ENCODE assay signal across 9 cellular contexts in genomic region chr17:49315974-49316570, GRCh38. TPM values are rescaled to one million over a fixed set of nuclear protein-coding genes. Genes with fewer than 3 reads are reported as not detected.
DNase-seq lines count a peak whose midpoint lies in the region; ATAC-seq and TF ChIP-seq lines count a peak whose summit lies in the region.
"Had no signal": no experiment of that assay in that cellular context is flagged by ENCODE, and none has a peak within 500 bp of the region (broad histone marks: within the 10 kb centered on the region; RNA-seq: fewer than 3 reads in every experiment).

No MANE protein-coding gene starts in this region.

- peaks cover 19% of the 10 kb centered on the region for H3K36me3 Mint-ChIP-seq in activated naive CD4-positive, alpha-beta T cell treated with anti-CD3 and anti-CD28 coated beads, Interleukin-2, amount 10 ng/mL, durations not matched to agents 7 days and 5 days

- H3K27ac Mint-ChIP-seq in activated naive CD4-positive, alpha-beta T cell treated with anti-CD3 and anti-CD28 coated beads, Interleukin-2, amount 10 ng/mL, durations not matched to agents 7 days and 5 days: peak overlapping the region; percentile 82

- H3K27me3 ChIP-seq in fibroblast of lung (ENCODE audit: control insufficient read depth, insufficient read depth, low read length): no peaks in the 10 kb centered on the region
- no peaks in the 10 kb centered on the region for H3K27me3 ChIP-seq in prostate gland (replicated peaks; ENCODE audit: insufficient read depth)
- H3K27me3 ChIP-seq: Peyer's patch had no signal

- H3K4me1 Mint-ChIP-seq in activated naive CD4-positive, alpha-beta T cell treated with anti-CD3 and anti-CD28 coated beads, Interleukin-2, amount 10 ng/mL, durations not matched to agents 7 days and 5 days: peaks cover 29% of the 10 kb centered on the region

- no peaks in the 10 kb centered on the region for H3K27me3 Mint-ChIP-seq in activated naive CD4-positive, alpha-beta T cell treated with anti-CD3 and anti-CD28 coated beads, Interleukin-2, amount 10 ng/mL, durations not matched to agents 7 days and 5 days

- no peak for DNase-seq in activated naive CD4-positive, alpha-beta T cell treated with anti-CD3 and anti-CD28 coated beads, Interleukin-2, amount 10 ng/mL, durations not matched to agents 7 days and 5 days
- no peak for DNase-seq in activated naive CD4-positive, alpha-beta T cell treated with Interleukin-2 at 50 U/mL for 16 hours
- peak; percentile 43 for DNase-seq in RPMI7951 (ENCODE audit: low read depth)
- DNase-seq in fibroblast of lung (ENCODE audit: low read depth in 2 of 2): peak in 1 of 2 donors; percentile 23
- DNase-seq in superior temporal gyrus (ENCODE audit: extremely low spot score): peak; percentile 53
- DNase-seq in stimulated activated CD4-positive, alpha-beta T cell treated with anti-CD3 and anti-CD28 coated beads, Interleukin-15, amount 100 ng/mL, for 24 hours: no peak
- DNase-seq in prostate gland (ENCODE audit: low spot score): no peak

- no peaks in the 10 kb centered on the region for H3K9me3 Mint-ChIP-seq in activated naive CD4-positive, alpha-beta T cell treated with anti-CD3 and anti-CD28 coated beads, Interleukin-2, amount 10 ng/mL, durations not matched to agents 7 days and 5 days

- H3K4me3 ChIP-seq in fibroblast of lung (replicated peaks in 1 of 4; ENCODE audit: control extremely low read depth in 1 of 4, insufficient read depth in 1 of 4, low read depth in 3 of 4, low read length in 4 of 4) (peak overlapping the region in 1 of 4 experiments; percentile 6), prostate gland (no peak overlapping the region)
- H3K4me3 ChIP-seq: Peyer's patch had no signal

- no peak overlapping the region for H3K4me3 Mint-ChIP-seq in activated naive CD4-positive, alpha-beta T cell treated with anti-CD3 and anti-CD28 coated beads, Interleukin-2, amount 10 ng/mL, durations not matched to agents 7 days and 5 days

- TF ChIP-seq CTCF in fibroblast of lung (conservative IDR thresholded peaks at IDR 0.05 in 1 of 2, IDR thresholded peaks at IDR 0.05 in 1 of 2; ENCODE audit: low read depth in 1 of 2, low read length in 2 of 2): no peak
- no peak for TF ChIP-seq CTCF in prostate gland (IDR thresholded peaks at IDR 0.05)

- no peak overlapping the region for H3K9ac ChIP-seq in fibroblast of lung (ENCODE audit: insufficient read depth, low read length)

- H3K4me1 ChIP-seq in fibroblast of lung (ENCODE audit: control insufficient read depth, extremely low read depth, insufficient read depth, low read length) (peaks cover 5% of the 10 kb centered on the region), prostate gland (replicated peaks) (peaks cover 2% of the 10 kb centered on the region)

- H3K27ac ChIP-seq in fibroblast of lung (ENCODE audit: insufficient read depth, low read length) (no peak overlapping the region), prostate gland (peak overlapping the region in 1 of 2 donors; percentile 20)

- H4K20me1 ChIP-seq in fibroblast of lung (ENCODE audit: control insufficient read depth, extremely low read depth, insufficient read depth, low read length): no peaks in the 10 kb centered on the region

- intact Hi-C loops in prostate gland (cut with DNase I): loop anchor here (10.0 kb wide), 1 partner anchor 239 kb away; no protein-coding TSS in a partner anchor

- ATAC-seq in HG03565 (IDR thresholded peaks at IDR 0.05; ENCODE audit: unreplicated experiment): no peak

- H3K36me3 ChIP-seq in fibroblast of lung (ENCODE audit: control insufficient read depth, insufficient read depth, low read length) (peaks cover 2% of the 10 kb centered on the region), prostate gland (peaks cover 0 to 3% of the 10 kb centered on the region in 2 donors)

- H3K4me2 ChIP-seq in fibroblast of lung (ENCODE audit: extremely low read depth, insufficient read depth, low read length): peak overlapping the region; percentile 34

- no peaks in the 10 kb centered on the region for H3K79me2 ChIP-seq in fibroblast of lung (ENCODE audit: control insufficient read depth, insufficient read depth, low read length)

- H3K9me3 ChIP-seq in fibroblast of lung (ENCODE audit: control insufficient read depth, insufficient read depth, low read depth, low read length) (no peaks in the 10 kb centered on the region), prostate gland (no peaks in the 10 kb centered on the region)
- H3K9me3 ChIP-seq: Peyer's patch had no signal

- 57% methylated on average over 7 of the region's 7 CpGs for WGBS in prostate gland

- H2AFZ ChIP-seq in fibroblast of lung (ENCODE audit: low read length): no peak overlapping the region

- TF ChIP-seq POLR2A in prostate gland (IDR thresholded peaks at IDR 0.05): no peak

- CTCF ChIA-PET in activated naive CD4-positive, alpha-beta T cell treated with anti-CD3 and anti-CD28 coated beads, Interleukin-2, amount 10 ng/mL, durations not matched to agents 7 days and 5 days (lab: Charles Lee): interaction anchor here (0.8 to 7.1 kb wide), 15 partner anchors 13 to 380 kb away, joined by 3 to 104 read pairs (median 5); partner anchors contain the start of gene ZNF652

RNA-seq across cellular contexts. Expression of gene ZNF652, which starts 46.0 kb away (rescaled TPM):
- 10.9 and 11.4 TPM in 2 replicates for total RNA-seq in RPMI7951 (2014; rRNA removed; shearing (Covaris generic))
- 7.2 and 7.8 TPM in 2 replicates for total RNA-seq in fibroblast of lung
- polyA plus RNA-seq in fibroblast of lung: 5.3 and 10.2 TPM in 2 replicates
- 3.0 and 7.3 TPM in 2 replicates for polyA plus RNA-seq in fibroblast of lung (2012)
- 7.9 and 12.2 TPM in 2 replicates for polyA minus RNA-seq in fibroblast of lung (ENCODE audit: low replicate concordance)
- 10 to 100 TPM; 59.7 to 88.5 TPM for total RNA-seq in prostate gland

Comparison
In these comparisons a context has a peak if more than half of its experiments do, and no peak if none do; other contexts are left out.
1. DNase-seq: peak in RPMI7951 (single experiment) and superior temporal gyrus (single experiment); none in activated naive CD4-positive, alpha-beta T cell treated with anti-CD3 and anti-CD28 coated beads, Interleukin-2, amount 10 ng/mL, durations not matched to agents 7 days and 5 days (single experiment), activated naive CD4-positive, alpha-beta T cell treated with Interleukin-2 at 50 U/mL for 16 hours (single experiment), stimulated activated CD4-positive, alpha-beta T cell treated with anti-CD3 and anti-CD28 coated beads, Interleukin-15, amount 100 ng/mL, for 24 hours (single experiment) and prostate gland (single experiment).